ENCODE assay signal across 1 cellular context in the genomic region with DNA sequence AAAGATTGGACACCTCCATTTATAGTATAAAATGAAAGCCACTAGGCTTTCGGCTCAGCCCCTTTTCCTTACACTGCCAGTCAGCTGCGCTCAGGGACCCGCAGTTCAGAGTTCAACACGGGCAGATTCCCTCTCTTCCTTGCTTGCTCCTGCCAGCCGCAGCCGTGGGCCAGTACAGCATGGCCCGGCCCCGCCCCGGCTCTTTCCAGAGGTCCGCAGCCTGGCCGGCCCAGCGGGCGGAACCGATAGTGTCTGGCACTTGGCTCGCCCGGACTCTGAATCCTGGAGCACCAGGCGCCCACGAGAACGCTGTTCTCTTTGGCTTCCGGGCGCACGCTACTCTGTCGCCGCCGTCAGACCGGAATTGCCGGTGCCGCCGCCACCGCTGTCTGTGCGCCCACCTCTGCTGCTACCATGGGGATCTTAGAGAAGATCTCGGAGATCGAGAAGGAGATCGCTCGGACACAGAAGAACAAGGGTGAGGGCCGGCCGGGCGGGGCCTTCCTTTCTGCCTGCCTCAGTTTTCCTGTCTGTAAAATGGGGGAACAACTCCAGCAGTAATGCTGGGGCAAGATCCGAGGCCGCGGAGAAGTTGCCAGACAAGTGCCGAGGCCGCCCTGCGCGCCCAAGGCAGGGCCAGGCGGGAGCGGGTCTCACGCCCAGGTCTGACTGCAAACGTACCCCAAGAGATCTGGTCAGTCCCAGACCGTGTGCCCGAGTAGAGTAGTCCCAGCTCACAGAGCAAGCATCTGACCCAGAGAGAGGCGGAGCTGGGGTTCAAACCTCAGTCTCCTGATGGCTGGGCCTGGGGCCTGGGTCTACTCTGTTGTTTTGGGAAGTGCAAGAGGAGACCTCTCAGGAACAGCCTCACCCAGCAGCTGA.
TF ChIP-seq lines count a peak whose summit lies in the region.

Gene DRG2, plus strand, starts transcription at position 339 of the 882 bp plus-strand sequence. Its CDS starts 76 bp downstream, at position 415.

TF ChIP-seq in A549, 52 proteins besides CTCF, POLR2A, EP300 and RAD21 (continued from another document):
- TF ChIP-seq REST (IDR thresholded peaks at IDR 0.05) (peak; percentile 28; the same call in 1 of the 2 replicates), NR3C1 (IDR thresholded peaks at IDR 0.05) (no peak), FOSB (CRISPR knock-in tag; IDR thresholded peaks at IDR 0.05) (peak; percentile 41; the same call in 1 of the 2 replicates), ZNF302 (CRISPR knock-in tag; IDR thresholded peaks at IDR 0.05) (no peak), KDM1A (IDR thresholded peaks at IDR 0.05; ENCODE audit: low read depth) (peak; percentile 100), ESRRA (IDR thresholded peaks at IDR 0.05; ENCODE audit: borderline replicate concordance, low read length) (no peak), GATA3 (IDR thresholded peaks at IDR 0.05; ENCODE audit: borderline replicate concordance) (peak; percentile 34; the same call in 1 of the 2 replicates), CHD4 (IDR thresholded peaks at IDR 0.05; ENCODE audit: borderline replicate concordance) (peak; percentile 99), JUNB (IDR thresholded peaks at IDR 0.05) (no peak), CEBPB (IDR thresholded peaks at IDR 0.05) (peak in 1 of 2 experiments; percentile 60; a peak in 1 of 4 replicates), NFE2L2 (conservative IDR thresholded peaks at IDR 0.05; ENCODE audit: low read length) (0 out of 2 replicates have a peak, but pooled peaks have one; percentile 26), ZSCAN20 (CRISPR knock-in tag; IDR thresholded peaks at IDR 0.05) (no peak), ZFP36 (IDR thresholded peaks at IDR 0.05; ENCODE audit: borderline replicate concordance, partially characterized antibody) (peak; percentile 85), CBX2 (IDR thresholded peaks at IDR 0.05; ENCODE audit: borderline replicate concordance, low read depth) (no peak), TP53 (CRISPR knock-in tag; IDR thresholded peaks at IDR 0.05) (no peak; the same call in 1 of the 2 replicates), ATOH8 (CRISPR knock-in tag; IDR thresholded peaks at IDR 0.05; ENCODE audit: low read depth) (no peak), SMC3 (IDR thresholded peaks at IDR 0.05) (no peak), RNF2 (IDR thresholded peaks at IDR 0.05; ENCODE audit: borderline replicate concordance, low read depth) (no peak), HOXA7 (CRISPR knock-in tag; IDR thresholded peaks at IDR 0.05) (no peak; the same call in 1 of the 2 replicates), EHF (CRISPR knock-in tag; IDR thresholded peaks at IDR 0.05) (no peak; the same call in 1 of the 2 replicates), MAFK (IDR thresholded peaks at IDR 0.05; ENCODE audit: partially characterized antibody) (no peak), ZC3H11A (IDR thresholded peaks at IDR 0.05) (peak; percentile 38; the same call in 1 of the 2 replicates), MYC (IDR thresholded peaks at IDR 0.05; ENCODE audit: borderline replicate concordance, low read length) (peak; percentile 97), POLR2AphosphoS2 (conservative IDR thresholded peaks at IDR 0.05; ENCODE audit: low read length) (no peak), HMGXB4 (CRISPR knock-in tag; IDR thresholded peaks at IDR 0.05; ENCODE audit: borderline replicate concordance) (peak; percentile 67; the same call in 1 of the 2 replicates), NPAS2 (CRISPR knock-in tag; IDR thresholded peaks at IDR 0.05; ENCODE audit: borderline replicate concordance) (no peak), KDM5A (IDR thresholded peaks at IDR 0.05) (peak; percentile 55), RCOR1 (IDR thresholded peaks at IDR 0.05; ENCODE audit: low read depth, low read length) (peak; percentile 97), RFX5 (IDR thresholded peaks at IDR 0.05) (0 out of 2 replicates have a peak, but pooled peaks have one; percentile 22), HES2 (IDR thresholded peaks at IDR 0.05) (no peak), E2F6 (IDR thresholded peaks at IDR 0.05; ENCODE audit: borderline replicate concordance, low read depth) (peak; percentile 90; the same call in 1 of the 2 replicates)
- TF ChIP-seq, protein P1, sequence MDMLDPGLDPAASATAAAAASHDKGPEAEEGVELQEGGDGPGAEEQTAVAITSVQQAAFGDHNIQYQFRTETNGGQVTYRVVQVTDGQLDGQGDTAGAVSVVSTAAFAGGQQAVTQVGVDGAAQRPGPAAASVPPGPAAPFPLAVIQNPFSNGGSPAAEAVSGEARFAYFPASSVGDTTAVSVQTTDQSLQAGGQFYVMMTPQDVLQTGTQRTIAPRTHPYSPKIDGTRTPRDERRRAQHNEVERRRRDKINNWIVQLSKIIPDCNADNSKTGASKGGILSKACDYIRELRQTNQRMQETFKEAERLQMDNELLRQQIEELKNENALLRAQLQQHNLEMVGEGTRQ (IDR thresholded peaks at IDR 0.05), result no peak
- TF ChIP-seq, protein P2, sequence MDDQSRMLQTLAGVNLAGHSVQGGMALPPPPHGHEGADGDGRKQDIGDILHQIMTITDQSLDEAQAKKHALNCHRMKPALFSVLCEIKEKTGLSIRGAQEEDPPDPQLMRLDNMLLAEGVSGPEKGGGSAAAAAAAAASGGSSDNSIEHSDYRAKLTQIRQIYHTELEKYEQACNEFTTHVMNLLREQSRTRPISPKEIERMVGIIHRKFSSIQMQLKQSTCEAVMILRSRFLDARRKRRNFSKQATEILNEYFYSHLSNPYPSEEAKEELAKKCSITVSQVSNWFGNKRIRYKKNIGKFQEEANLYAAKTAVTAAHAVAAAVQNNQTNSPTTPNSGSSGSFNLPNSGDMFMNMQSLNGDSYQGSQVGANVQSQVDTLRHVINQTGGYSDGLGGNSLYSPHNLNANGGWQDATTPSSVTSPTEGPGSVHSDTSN (IDR thresholded peaks at IDR 0.05), result peak; percentile 78; the same call in 1 of the 2 replicates
- TF ChIP-seq, protein P3, sequence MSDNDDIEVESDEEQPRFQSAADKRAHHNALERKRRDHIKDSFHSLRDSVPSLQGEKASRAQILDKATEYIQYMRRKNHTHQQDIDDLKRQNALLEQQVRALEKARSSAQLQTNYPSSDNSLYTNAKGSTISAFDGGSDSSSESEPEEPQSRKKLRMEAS (IDR thresholded peaks at IDR 0.05), result peak; percentile 98
- TF ChIP-seq, protein P4, sequence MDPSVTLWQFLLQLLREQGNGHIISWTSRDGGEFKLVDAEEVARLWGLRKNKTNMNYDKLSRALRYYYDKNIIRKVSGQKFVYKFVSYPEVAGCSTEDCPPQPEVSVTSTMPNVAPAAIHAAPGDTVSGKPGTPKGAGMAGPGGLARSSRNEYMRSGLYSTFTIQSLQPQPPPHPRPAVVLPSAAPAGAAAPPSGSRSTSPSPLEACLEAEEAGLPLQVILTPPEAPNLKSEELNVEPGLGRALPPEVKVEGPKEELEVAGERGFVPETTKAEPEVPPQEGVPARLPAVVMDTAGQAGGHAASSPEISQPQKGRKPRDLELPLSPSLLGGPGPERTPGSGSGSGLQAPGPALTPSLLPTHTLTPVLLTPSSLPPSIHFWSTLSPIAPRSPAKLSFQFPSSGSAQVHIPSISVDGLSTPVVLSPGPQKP (IDR thresholded peaks at IDR 0.05; ENCODE audit: low read depth, low read length), result no peak
